ENCODE assay signal across 28 cellular contexts in the genomic region with DNA sequence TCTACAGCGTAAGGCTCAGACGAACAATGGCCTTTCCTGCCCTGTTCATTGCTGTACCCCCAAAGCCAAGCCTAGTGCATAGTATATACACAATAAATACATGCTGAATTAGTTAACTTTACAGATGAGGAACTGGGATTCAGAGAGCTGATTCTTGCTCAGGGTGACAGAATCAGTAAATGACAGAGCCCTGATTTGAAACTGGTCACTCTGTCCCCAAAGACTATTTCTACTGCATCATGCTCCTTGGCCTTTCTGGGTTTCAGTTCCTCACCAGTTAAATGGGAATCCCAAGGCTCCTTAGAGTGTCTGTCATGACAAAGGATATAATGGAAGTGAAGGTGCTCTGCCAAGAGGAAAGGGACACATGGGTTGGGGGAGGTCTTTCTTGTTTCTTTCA. TPM values are rescaled to one million over a fixed set of nuclear protein-coding genes. Genes with fewer than 3 reads are reported as not detected.
"Had no signal": no experiment of that assay in that cellular context is flagged by ENCODE, and none has a peak within 500 bp of the region (broad histone marks: within the 10 kb centered on the region; RNA-seq: fewer than 3 reads in every experiment).

No MANE protein-coding gene starts in this region.

- DNase-seq: islet precursor cell; left ventricle myocardium inferior; midbrain; mucosa of descending colon; naive thymus-derived CD4-positive, alpha-beta T cell; nucleus accumbens; pancreas; posterior cingulate gyrus; retina; right cardiac atrium; stimulated activated CD4-positive, alpha-beta T cell treated with anti-CD3 and anti-CD28 coated beads, Interleukin-12 subunit alpha, Interleukin-12 subunit beta, amount 100 ng/mL, for 4 hours; stimulated activated CD4-positive, alpha-beta T cell treated with anti-CD3 and anti-CD28 coated beads, Interleukin-15, amount 100 ng/mL, for 24 hours; stimulated activated CD4-positive, alpha-beta T cell treated with anti-CD3 and anti-CD28 coated beads, Interleukin-2, amount 100 ng/mL, for 24 hours; stimulated activated CD4-positive, alpha-beta T cell treated with anti-CD3 and anti-CD28 coated beads, Interleukin-4, amount 100 ng/mL, for 1 hour; stimulated activated naive CD8-positive, alpha-beta T cell treated with anti-CD3 and anti-CD28 coated beads, Interleukin-15, Interleukin-2, amounts not matched to agents 100 U/mL and 50 U/mL, for 24 hours; stomach; tibial artery; trophoblast cell; upper lobe of right lung had no signal

- H3K9me3 ChIP-seq: left ventricle myocardium inferior, mucosa of descending colon, pancreas, prostate gland, stomach, thoracic aorta, tibial artery, upper lobe of right lung had no signal

- H3K4me3 ChIP-seq: hepatocyte, left ventricle myocardium inferior, lung, mucosa of descending colon, pancreas, prostate gland, skin epidermis, stomach, thoracic aorta, tibial artery, upper lobe of right lung had no signal

- H3K27ac Mint-ChIP-seq: naive thymus-derived CD4-positive, alpha-beta T cell; nephron had no signal

- FAIRE-seq: pancreas, urothelium cell line had no signal

- H3K27me3 ChIP-seq: hepatocyte, pancreas, stomach, tibial artery, upper lobe of right lung had no signal

- H3K36me3 Mint-ChIP-seq: naive thymus-derived CD4-positive, alpha-beta T cell had no signal

- H3K4me1 Mint-ChIP-seq: neural crest cell had no signal

- ATAC-seq: mucosa of descending colon; naive thymus-derived CD4-positive, alpha-beta T cell; pancreas; right cardiac atrium; sciatic nerve; stimulated activated naive CD8-positive, alpha-beta T cell treated with anti-CD3 and anti-CD28 coated beads, Interleukin-15, Interleukin-2, amounts not matched to agents 100 U/mL and 50 U/mL, for 24 hours; upper lobe of right lung had no signal

- H3K36me3 ChIP-seq: left ventricle myocardium inferior, pancreas, prostate gland, stomach, thoracic aorta, tibial artery, upper lobe of right lung had no signal

- H3K9me3 Mint-ChIP-seq: naive thymus-derived CD4-positive, alpha-beta T cell; nephron; neural crest cell had no signal

- H3K4me1 ChIP-seq: pancreas, prostate gland, tibial artery had no signal

- H3K4me3 Mint-ChIP-seq: naive thymus-derived CD4-positive, alpha-beta T cell; nephron; neural crest cell had no signal

RNA-seq across cellular contexts. Expression of gene TSKU, which starts 50.5 kb away (rescaled TPM):
- polyA plus RNA-seq: naive thymus-derived CD4-positive, alpha-beta T cell had no signal
